ENCODE assay signal across 19 cellular contexts in the genomic region with DNA sequence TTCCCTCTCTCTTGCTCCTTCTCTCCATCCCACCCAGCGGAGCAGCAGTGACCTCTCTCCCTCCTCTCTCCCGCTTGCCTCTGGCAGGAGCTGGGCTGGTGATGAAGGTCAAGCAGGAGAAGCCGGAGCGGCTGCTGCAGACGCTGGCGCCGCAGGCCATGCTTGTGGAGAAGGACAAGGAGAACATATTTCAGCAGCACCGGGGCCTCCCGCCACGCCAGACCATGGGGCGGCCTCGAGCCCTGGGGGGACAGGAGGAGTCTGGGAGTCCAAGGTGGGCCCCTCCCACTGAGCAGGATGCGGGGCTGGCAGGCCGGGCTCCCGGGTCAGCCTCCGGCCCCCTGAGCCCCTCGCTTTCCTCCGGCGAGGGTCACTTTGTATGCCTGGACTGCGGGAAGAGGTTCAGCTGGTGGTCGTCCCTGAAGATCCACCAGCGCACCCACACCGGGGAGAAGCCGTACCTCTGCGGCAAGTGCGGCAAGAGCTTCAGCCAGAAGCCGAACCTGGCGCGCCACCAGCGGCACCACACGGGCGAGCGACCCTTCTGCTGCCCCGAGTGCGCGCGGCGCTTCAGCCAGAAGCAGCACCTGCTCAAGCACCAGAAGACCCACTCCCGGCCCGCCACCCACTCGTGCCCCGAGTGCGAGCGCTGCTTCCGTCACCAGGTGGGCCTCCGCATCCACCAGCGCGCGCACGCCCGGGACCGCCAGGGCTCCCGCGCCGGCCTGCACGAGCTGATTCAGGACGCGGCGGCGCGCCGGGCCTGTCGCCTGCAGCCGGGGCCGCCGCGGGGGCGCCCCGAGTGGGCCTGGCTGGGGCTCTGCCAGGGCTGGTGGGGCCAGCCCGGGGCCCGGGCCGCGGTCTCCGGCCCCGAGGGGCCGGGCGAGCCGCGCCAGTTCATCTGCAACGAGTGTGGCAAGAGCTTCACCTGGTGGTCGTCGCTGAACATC. TPM values are rescaled to one million over a fixed set of nuclear protein-coding genes. Genes with fewer than 3 reads are reported as not detected.
"Had no signal": no experiment of that assay in that cellular context is flagged by ENCODE, and none has a peak within 500 bp of the region (broad histone marks: within the 10 kb centered on the region; RNA-seq: fewer than 3 reads in every experiment).

No MANE protein-coding gene starts in this region.

- H3K27me3 Mint-ChIP-seq: activated naive CD4-positive, alpha-beta T cell treated with anti-CD3 and anti-CD28 coated beads, Interleukin-2, amount 50 U/mL, for 24 hours; naive thymus-derived CD8-positive, alpha-beta T cell had no signal

- H3K4me3 ChIP-seq: adrenal gland, right lobe of liver, tibial nerve had no signal

- H3K4me3 Mint-ChIP-seq: activated naive CD4-positive, alpha-beta T cell treated with anti-CD3 and anti-CD28 coated beads, Interleukin-2, amount 50 U/mL, for 24 hours; immature natural killer cell; naive thymus-derived CD8-positive, alpha-beta T cell; stimulated activated effector memory CD8-positive, alpha-beta T cell treated with anti-CD3 and anti-CD28 coated beads, Interleukin-12 subunit alpha, Interleukin-12 subunit beta, amount 100 ng/mL, for 72 hours; T-helper 1 cell treated with Interleukin-12 subunit alpha and Interleukin-12 subunit beta and Interleukin-4 antibody, amounts not matched to agents 30 μg/mL and 1 μg/mL, for 36 hours had no signal

- H3K27me3 ChIP-seq: adrenal gland, right lobe of liver, tibial nerve had no signal

- H3K9me3 Mint-ChIP-seq: activated naive CD4-positive, alpha-beta T cell treated with anti-CD3 and anti-CD28 coated beads, Interleukin-2, amount 50 U/mL, for 24 hours; immature natural killer cell; naive thymus-derived CD8-positive, alpha-beta T cell; stimulated activated effector memory CD8-positive, alpha-beta T cell treated with anti-CD3 and anti-CD28 coated beads, Interleukin-12 subunit alpha, Interleukin-12 subunit beta, amount 100 ng/mL, for 72 hours; T-helper 1 cell treated with Interleukin-12 subunit alpha and Interleukin-12 subunit beta and Interleukin-4 antibody, amounts not matched to agents 30 μg/mL and 1 μg/mL, for 36 hours had no signal

- H3K4me1 Mint-ChIP-seq: immature natural killer cell had no signal

- H3K4me1 ChIP-seq: right lobe of liver had no signal

- H3K36me3 Mint-ChIP-seq: stimulated activated effector memory CD8-positive, alpha-beta T cell treated with anti-CD3 and anti-CD28 coated beads, Interleukin-12 subunit alpha, Interleukin-12 subunit beta, amount 100 ng/mL, for 72 hours had no signal

- H3K9me3 ChIP-seq: adrenal gland, right lobe of liver, tibial nerve had no signal

- H3K27ac Mint-ChIP-seq: activated naive CD4-positive, alpha-beta T cell treated with anti-CD3 and anti-CD28 coated beads, Interleukin-2, amount 50 U/mL, for 24 hours; immature natural killer cell; stimulated activated effector memory CD8-positive, alpha-beta T cell treated with anti-CD3 and anti-CD28 coated beads, Interleukin-12 subunit alpha, Interleukin-12 subunit beta, amount 100 ng/mL, for 72 hours; T-helper 1 cell treated with Interleukin-12 subunit alpha and Interleukin-12 subunit beta and Interleukin-4 antibody, amounts not matched to agents 30 μg/mL and 1 μg/mL, for 36 hours had no signal

- H3K27ac ChIP-seq: right lobe of liver had no signal

- DNase-seq: activated CD4-positive, alpha-beta T cell treated with anti-CD3 and anti-CD28 coated beads, Interleukin-2, amount 50 U/mL, for 1 hour; activated CD4-positive, CD25-positive, alpha-beta regulatory T cell treated with anti-CD3 and anti-CD28 coated beads, Interleukin-2, amount 50 U/mL, for 72 hours; activated CD8-positive, alpha-beta memory T cell treated with anti-CD3 and anti-CD28 coated beads, Interleukin-2, amount 50 U/mL, for 4 hours; activated gamma-delta T cell; activated T-cell treated with anti-CD3 and anti-CD28 coated beads, Interleukin-2, amount 50 U/mL, for 48 hours; cerebellar nuclear complex; cortex of kidney; immature natural killer cell; left ventricle myocardium superior; right lobe of liver; stimulated activated CD4-positive, alpha-beta T cell treated with anti-CD3 and anti-CD28 coated beads, Interleukin-4, amount 100 ng/mL, for 24 hours had no signal

- H3K36me3 ChIP-seq: right lobe of liver had no signal

- ATAC-seq: naive thymus-derived CD8-positive, alpha-beta T cell; right lobe of liver; stimulated activated effector memory CD8-positive, alpha-beta T cell treated with anti-CD3 and anti-CD28 coated beads, Interleukin-12 subunit alpha, Interleukin-12 subunit beta, amount 100 ng/mL, for 72 hours had no signal

RNA-seq across cellular contexts. Expression of gene GIMAP8, which starts 53.7 kb away (rescaled TPM):
- total RNA-seq: astrocyte, osteocyte had no signal

RNA-seq across cellular contexts. Expression of gene RARRES2, which starts 55.3 kb away (rescaled TPM):
- total RNA-seq: osteocyte had no signal
- polyA plus RNA-seq: immature natural killer cell; naive thymus-derived CD8-positive, alpha-beta T cell had no signal
